Comparison of ENCODE assay signal across 8 cellular contexts in the genomic region with DNA sequence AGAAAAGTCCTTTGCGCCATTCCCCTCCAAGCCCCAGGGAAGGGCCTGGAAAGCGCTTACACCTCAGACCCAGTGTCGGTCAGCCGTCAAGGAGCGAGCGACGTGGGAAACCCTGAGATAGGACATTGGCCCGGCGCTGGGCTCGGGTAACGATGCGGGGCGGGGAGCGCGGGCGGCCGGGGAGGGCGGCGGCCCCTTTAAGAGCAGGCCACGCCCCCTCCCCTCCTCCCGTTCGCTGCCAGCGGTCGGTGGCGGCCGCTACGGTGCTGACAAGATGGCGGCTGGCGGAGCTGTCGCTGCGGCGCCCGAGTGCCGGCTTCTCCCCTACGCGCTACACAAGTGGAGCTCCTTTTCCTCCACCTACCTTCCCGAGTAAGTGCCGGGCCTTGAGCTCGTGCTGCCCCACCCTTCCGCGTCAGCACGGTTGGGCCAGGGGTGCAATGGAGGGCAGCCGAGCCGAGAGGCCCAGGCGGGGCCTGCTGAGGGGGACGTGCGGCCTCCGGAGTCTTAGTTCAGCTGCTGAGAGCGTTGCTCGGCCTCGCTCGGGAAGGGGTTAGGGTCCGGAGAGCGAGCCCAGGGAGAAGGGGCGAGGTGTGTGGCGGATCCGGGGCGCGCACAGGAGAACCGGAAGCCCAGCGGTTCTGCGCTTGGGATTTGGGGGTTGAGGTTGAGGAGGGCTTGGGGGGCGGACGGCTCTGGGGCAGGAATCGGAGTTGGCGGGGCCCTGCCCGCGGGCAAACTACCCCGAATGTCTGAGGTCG. TPM values are rescaled to one million over a fixed set of nuclear protein-coding genes. Genes with fewer than 3 reads are reported as not detected.
A peak's percentile ranks its signal among the peaks of the same experiment; 100 is the strongest.
DNase-seq lines count a peak whose midpoint lies in the region; ATAC-seq and TF ChIP-seq lines count a peak whose summit lies in the region.

Gene MKLN1 (plus strand): TSS at position 251 of the 761 bp plus-strand sequence. CDS start 24 bp downstream, at position 275.

- H3K27me3 ChIP-seq in BLaER1 treated with 17β-estradiol and CSF1 and Interleukin-3, amounts not matched to agents 10 nM and 100 nM, result no peaks in the 10 kb centered on the region
- H3K27me3 ChIP-seq in right lobe of liver, result no peaks in the 10 kb centered on the region

- H3K36me3 ChIP-seq in BLaER1 treated with 17β-estradiol and CSF1 and Interleukin-3, amounts not matched to agents 10 nM and 100 nM, result peaks cover 3 to 14% (median 4%) of the 10 kb centered on the region in 11 experiments; a peak in 21 of 22 replicates
- no peaks in the 10 kb centered on the region for H3K36me3 ChIP-seq in right lobe of liver

- H3K4me2 ChIP-seq in BLaER1 treated with 17β-estradiol and CSF1 and Interleukin-3, amounts not matched to agents 10 nM and 100 nM, result peak within 1 kb of the TSS; percentile 85 to 96 (median 93)

- peaks cover 22 to 57% (median 27%) of the 10 kb centered on the region in 10 experiments for H3K4me1 ChIP-seq in BLaER1 treated with 17β-estradiol and CSF1 and Interleukin-3, amounts not matched to agents 10 nM and 100 nM
- H3K4me1 ChIP-seq in right lobe of liver, result peaks cover 0 to 53% (median 15%) of the 10 kb centered on the region in 4 donors

- TF ChIP-seq CTCF in right lobe of liver (IDR thresholded peaks at IDR 0.05), result no peak

- peak; percentile 90 for TF ChIP-seq POLR2A in right lobe of liver (IDR thresholded peaks at IDR 0.05)

- intact Hi-C loops in right lobe of liver (cut with DNase I), result no loop called here

- peak within 1 kb of the TSS; percentile 96 to 100 (median 99) for H3K27ac ChIP-seq in BLaER1 treated with 17β-estradiol and CSF1 and Interleukin-3, amounts not matched to agents 10 nM and 100 nM
- H3K27ac ChIP-seq in right lobe of liver, result peak within 1 kb of the TSS; percentile 98 to 99 (median 98)

- WGBS in right lobe of liver (ENCODE audit: insufficient coverage, low coverage, low lambda C conversion rate, missing lambda C conversion rate), result 0% methylated on average over 28 of the region's 70 CpGs

- H4K20me1 ChIP-seq in BLaER1 treated with 17β-estradiol and CSF1 and Interleukin-3, amounts not matched to agents 10 nM and 100 nM, result peaks cover 10 to 39% (median 27%) of the 10 kb centered on the region in 11 experiments; a peak in 17 of 22 replicates

- H3K4me3 ChIP-seq in BLaER1 treated with 17β-estradiol and CSF1 and Interleukin-3, amounts not matched to agents 10 nM and 100 nM, result peak within 1 kb of the TSS; percentile 77 to 98 (median 96)
- peak within 1 kb of the TSS; percentile 75 to 96 (median 94) for H3K4me3 ChIP-seq in right lobe of liver

- peak within 1 kb of the TSS; percentile 96 to 100 (median 99) for H3K9ac ChIP-seq in BLaER1 treated with 17β-estradiol and CSF1 and Interleukin-3, amounts not matched to agents 10 nM and 100 nM

- DNase-seq in GM19240 (ENCODE audit: insufficient read length, low spot score), result peak; percentile 75
- DNase-seq in NCI-H526 treated with DMSO at 0.1 percent for 48 hours (lab: John Stamatoyannopoulos, UW), result peak; percentile 96
- peak; percentile 84 to 86 for DNase-seq in activated CD4-positive, alpha-beta T cell treated with anti-CD3 and anti-CD28 coated beads, Interleukin-2, amount 50 U/mL, for 4 hours
- peak; percentile 94 for DNase-seq in dermis blood vessel endothelial cell
- DNase-seq in right lobe of liver, result peak; percentile 94 to 96 (median 95)
- peak; percentile 91 for DNase-seq in stimulated activated CD4-positive, alpha-beta T cell treated with anti-CD3 and anti-CD28 coated beads, Interleukin-4, amount 100 ng/mL, for 24 hours

- H3K9me3 ChIP-seq in BLaER1 treated with 17β-estradiol and CSF1 and Interleukin-3, amounts not matched to agents 10 nM and 100 nM (replicated peaks in 1 of 11), result peaks cover under 1 to 6% (median 3%) of the 10 kb centered on the region in 11 experiments; a peak in 20 of 22 replicates
- no peaks in the 10 kb centered on the region for H3K9me3 ChIP-seq in right lobe of liver

- ATAC-seq in HG03457 (IDR thresholded peaks at IDR 0.05; ENCODE audit: unreplicated experiment) (peak; percentile 66), right lobe of liver (peak; percentile 89 to 96 (median 93))

RNA-seq across cellular contexts. Expression of gene MKLN1, which starts in this region (rescaled TPM):
- total RNA-seq in dermis blood vessel endothelial cell (34.5 and 43.9 TPM in 2 replicates), right lobe of liver (10 to 100 TPM; 24.0 to 39.6 (median 35.1) TPM)

Comparison
In these comparisons a context has a peak if more than half of its experiments do, and no peak if none do; other contexts are left out.
1. Peak in every context shown above with its lines: DNase-seq, ATAC-seq, H3K4me3 ChIP-seq and H3K27ac ChIP-seq.